Comparison of ENCODE assay signal across 29 cellular contexts in genomic region chr4:20323991-20324390, GRCh38.
DNase-seq lines count a peak whose midpoint lies in the region; ATAC-seq and TF ChIP-seq lines count a peak whose summit lies in the region.
"Had no signal": no experiment of that assay in that cellular context is flagged by ENCODE, and none has a peak within 500 bp of the region (broad histone marks: within the 10 kb centered on the region; RNA-seq: fewer than 3 reads in every experiment).

No MANE protein-coding gene starts in this region.

- intact Hi-C loops in mammary epithelial cell (cut with micrococcal nuclease), result no loop called here

- H3K4me1 ChIP-seq in BE2C (no peaks in the 10 kb centered on the region), mammary epithelial cell (ENCODE audit: insufficient read depth, low read length) (no peaks in the 10 kb centered on the region)
- no peaks in the 10 kb centered on the region for H3K4me1 ChIP-seq in effector memory CD4-positive, alpha-beta T cell (ENCODE audit: control insufficient read depth, insufficient read depth, low read length, poor library complexity, severe bottlenecking)
- H3K4me1 ChIP-seq: A549, lower lobe of right lung, pancreas, stomach had no signal

- H3K27ac ChIP-seq in mammary epithelial cell (ENCODE audit: insufficient read depth, low read depth, low read length), result no peak overlapping the region
- H3K27ac ChIP-seq in effector memory CD4-positive, alpha-beta T cell (ENCODE audit: insufficient read depth, low read length, poor library complexity, severe bottlenecking), result no peak overlapping the region
- H3K27ac ChIP-seq: A549, lower lobe of right lung, pancreas, stomach, thyroid gland had no signal

- H3K36me3 ChIP-seq in BE2C, result no peaks in the 10 kb centered on the region
- no peaks in the 10 kb centered on the region for H3K36me3 ChIP-seq in mammary epithelial cell (ENCODE audit: insufficient read depth, low read length)
- no peaks in the 10 kb centered on the region for H3K36me3 ChIP-seq in effector memory CD4-positive, alpha-beta T cell (ENCODE audit: control insufficient read depth, insufficient read depth, low read length)
- H3K36me3 ChIP-seq: HAP-1, lower lobe of right lung, pancreas, stomach, thyroid gland had no signal

- no TSS peak for BruUV-seq in mammary epithelial cell (replicated peaks; lab: Mats Ljungman, UMichigan)

- no peaks in the 10 kb centered on the region for H3K79me2 ChIP-seq in mammary epithelial cell (ENCODE audit: insufficient read depth, low read length)

- WGBS in mammary epithelial cell (ENCODE audit: low coverage, missing lambda C conversion rate), result 62% methylated on average over 6 of the region's 6 CpGs

- dilution Hi-C loops in mammary epithelial cell (cut with HindIII; ENCODE audit: low sequenced_read_pairs), result no loop called here

- CTCF ChIA-PET in mammary epithelial cell (lab: Charles Lee; ENCODE audit: low non-redundant PET), result no interaction called here

- ATAC-seq in HG02885 (IDR thresholded peaks at IDR 0.05; ENCODE audit: poor library complexity, unreplicated experiment) (no peak), GM21529 (IDR thresholded peaks at IDR 0.05; ENCODE audit: unreplicated experiment) (no peak)
- ATAC-seq: A549, esophagus mucosa, lower lobe of right lung, pancreas had no signal

- DNase-seq in BE2C, result peak; percentile 10
- DNase-seq in HPDE6-E6E7 (ENCODE audit: extremely low spot score), result peak; percentile 2
- DNase-seq in mammary epithelial cell, result peak; percentile 11
- DNase-seq in iPS-NIHi7 (ENCODE audit: extremely low spot score), result peak; percentile 21
- DNase-seq in effector memory CD4-positive, alpha-beta T cell, result no peak
- no peak for DNase-seq in GM19240 (ENCODE audit: insufficient read length, low spot score)
- DNase-seq: activated B cell treated with CpG ODN at 0.5 μM for 24 hours; activated CD4-positive, alpha-beta T cell treated with anti-CD3 and anti-CD28 coated beads, Interleukin-2, amount 50 U/mL, for 1 hour; activated T-cell treated with anti-CD3 and anti-CD28 coated beads, Interleukin-2, amount 50 U/mL, for 48 hours; AML-193; CD4-positive, alpha-beta memory T cell; KG1; kidney glomerular epithelial cell; lower lobe of right lung; NCI-H1436 treated with DMSO at 0.1 percent for 48 hours; NCI-H510A treated with DMSO at 0.1 percent for 48 hours; pancreas; retina; SIG-M5; small intestine; stimulated activated CD8-positive, alpha-beta memory T cell treated with anti-CD3 and anti-CD28 coated beads, Interleukin-4, amount 100 ng/mL, for 48 hours; stomach; T1000; thyroid gland had no signal

- H2AFZ ChIP-seq in mammary epithelial cell (ENCODE audit: low read depth, low read length), result no peak overlapping the region

- no peaks in the 10 kb centered on the region for H4K20me1 ChIP-seq in mammary epithelial cell (ENCODE audit: insufficient read depth, low read length)

- H3K4me3 ChIP-seq in BE2C (ENCODE audit: low read depth, low read length) (no peak overlapping the region), mammary epithelial cell (replicated peaks in 1 of 3; ENCODE audit: insufficient read depth in 1 of 3, low read depth in 2 of 3, low read length in 3 of 3) (no peak overlapping the region)
- no peak overlapping the region for H3K4me3 ChIP-seq in effector memory CD4-positive, alpha-beta T cell (ENCODE audit: insufficient read depth, low read depth, low read length, poor library complexity, severe bottlenecking)
- H3K4me3 ChIP-seq: A549, HAP-1, lower lobe of right lung, pancreas, stomach, thyroid gland had no signal

- in situ Hi-C loops in mammary epithelial cell (cut with MboI; ENCODE audit: low sequenced_read_pairs in 2 of 2), result loop anchor here in 1 of 2 donors (25.0 kb wide), 2 partner anchors 213 to 363 kb away; no protein-coding TSS in a partner anchor

- H3K27me3 ChIP-seq in BE2C (peaks cover 21% of the 10 kb centered on the region), mammary epithelial cell (ENCODE audit: insufficient read depth, low read length) (no peaks in the 10 kb centered on the region)
- H3K27me3 ChIP-seq in effector memory CD4-positive, alpha-beta T cell (replicated peaks; ENCODE audit: control insufficient read depth, insufficient read depth, low read length, poor library complexity, severe bottlenecking), result no peaks in the 10 kb centered on the region
- H3K27me3 ChIP-seq: pancreas, stomach, thyroid gland had no signal

- no peak overlapping the region for H3K4me2 ChIP-seq in mammary epithelial cell (ENCODE audit: insufficient read depth, low read depth, low read length)
- H3K4me2 ChIP-seq: A549 had no signal

- TF ChIP-seq CTCF in BE2C (IDR thresholded peaks at IDR 0.05; ENCODE audit: low read depth, low read length), result no peak
- TF ChIP-seq CTCF in mammary epithelial cell (conservative IDR thresholded peaks at IDR 0.05 in 1 of 2, IDR thresholded peaks at IDR 0.05 in 1 of 2; ENCODE audit: extremely low read depth in 1 of 2, insufficient read depth in 1 of 2, low read depth in 1 of 2, low read length in 2 of 2), result no peak

- no peak overlapping the region for H3K9ac ChIP-seq in mammary epithelial cell (ENCODE audit: insufficient read depth, low read length)

- no peaks in the 10 kb centered on the region for H3K9me3 ChIP-seq in BE2C
- no peaks in the 10 kb centered on the region for H3K9me3 ChIP-seq in mammary epithelial cell (replicated peaks; ENCODE audit: insufficient read depth, low read length)
- H3K9me3 ChIP-seq in effector memory CD4-positive, alpha-beta T cell (ENCODE audit: control insufficient read depth, low read length), result no peaks in the 10 kb centered on the region
- H3K9me3 ChIP-seq: A549, HAP-1, lower lobe of right lung, pancreas, stomach, thyroid gland had no signal

Comparison
In these comparisons a context has a peak if more than half of its experiments do, and no peak if none do; other contexts are left out.
1. DNase-seq: peak in BE2C (single experiment), HPDE6-E6E7 (single experiment), mammary epithelial cell (single experiment) and iPS-NIHi7 (single experiment); none in effector memory CD4-positive, alpha-beta T cell (0 of 3) and GM19240 (single experiment).